14 cellular contexts compared by ENCODE assay signal in the genomic region with DNA sequence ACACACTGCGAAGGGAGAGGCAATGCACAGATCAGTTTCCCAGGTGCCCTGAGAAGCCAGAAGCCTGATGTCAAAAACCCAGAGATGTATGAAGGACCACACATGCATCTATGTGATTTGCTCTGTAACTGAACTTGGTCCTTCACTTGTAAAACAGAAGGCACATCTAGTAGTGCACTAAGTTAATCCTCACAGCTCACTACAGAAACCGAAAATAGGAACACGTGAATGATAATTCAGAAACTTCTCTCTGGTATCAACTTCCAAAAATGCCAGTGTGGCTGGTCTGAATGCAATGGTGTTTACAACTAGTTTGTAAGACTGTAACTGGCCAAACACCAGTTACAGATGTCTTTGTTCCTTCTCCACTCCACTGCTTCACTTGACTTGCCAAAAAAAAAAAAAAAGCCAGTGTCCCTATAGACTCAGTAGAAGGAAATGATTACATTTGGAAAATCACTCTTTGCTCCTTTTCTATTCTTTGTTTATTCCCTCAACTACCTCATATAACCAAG.
"Had no signal": no experiment of that assay in that cellular context is flagged by ENCODE, and none has a peak within 500 bp of the region (broad histone marks: within the 10 kb centered on the region; RNA-seq: fewer than 3 reads in every experiment).

No MANE protein-coding gene starts in this region.

- H3K27me3 ChIP-seq: brain microvascular endothelial cell, gastrocnemius medialis, heart right ventricle had no signal

- H3K9me3 Mint-ChIP-seq: activated CD4-positive, alpha-beta memory T cell treated with anti-CD3 and anti-CD28 coated beads, Interleukin-2, amount 10 ng/mL, durations not matched to agents 7 days and 5 days; mesothelial cell of epicardium had no signal

- H3K27ac Mint-ChIP-seq: mesothelial cell of epicardium had no signal

- H3K27ac ChIP-seq: brain microvascular endothelial cell, epithelial cell of prostate, gastrocnemius medialis had no signal

- DNase-seq: activated CD4-positive, alpha-beta memory T cell treated with anti-CD3 and anti-CD28 coated beads, Interleukin-2, amount 10 ng/mL, durations not matched to agents 7 days and 5 days; activated effector memory CD4-positive, alpha-beta T cell treated with anti-CD3 and anti-CD28 coated beads, Interleukin-2, amount 50 U/mL, for 16 hours; amniotic stem cell; brain microvascular endothelial cell; effector memory CD4-positive, alpha-beta T cell; gastrocnemius medialis; heart right ventricle; posterior cingulate gyrus; SIG-M5; small intestine; trophoblast cell had no signal

- H3K4me3 ChIP-seq: gastrocnemius medialis, heart right ventricle had no signal

- FAIRE-seq: keratinocyte, small intestine had no signal

- H3K9me3 ChIP-seq: gastrocnemius medialis, heart right ventricle had no signal

- ATAC-seq: gastrocnemius medialis had no signal

- H3K4me1 ChIP-seq: gastrocnemius medialis had no signal

- H3K27me3 Mint-ChIP-seq: activated CD4-positive, alpha-beta memory T cell treated with anti-CD3 and anti-CD28 coated beads, Interleukin-2, amount 10 ng/mL, durations not matched to agents 7 days and 5 days had no signal

- H3K4me3 Mint-ChIP-seq: activated CD4-positive, alpha-beta memory T cell treated with anti-CD3 and anti-CD28 coated beads, Interleukin-2, amount 10 ng/mL, durations not matched to agents 7 days and 5 days; mesothelial cell of epicardium had no signal
